In genomic region chr9:97518909-97519307, GRCh38 we compare ENCODE assay signal across 1 cellular context.
TF ChIP-seq lines count a peak whose summit lies in the region.

No MANE protein-coding gene starts in this region.

TF ChIP-seq in WTC11, 78 proteins besides CTCF, POLR2A, EP300 and RAD21 (continued from another document):
- TF ChIP-seq PREB (CRISPR knock-in tag; IDR thresholded peaks at IDR 0.05; ENCODE audit: borderline replicate concordance): no peak
- TF ChIP-seq USF2 (CRISPR knock-in tag; IDR thresholded peaks at IDR 0.05): no peak
